8 cellular contexts compared by ENCODE assay signal in genomic region chr17:7239091-7240027, GRCh38. TPM values are rescaled to one million over a fixed set of nuclear protein-coding genes. Genes with fewer than 3 reads are reported as not detected.
A peak's percentile ranks its signal among the peaks of the same experiment; 100 is the strongest.
DNase-seq lines count a peak whose midpoint lies in the region; ATAC-seq and TF ChIP-seq lines count a peak whose summit lies in the region.

TSS of gene PHF23 (minus strand) at chr17:7239457. CDS start at chr17:7239279, 178 bp downstream.

- H3F3A ChIP-seq in smooth muscle cell (ENCODE audit: low read depth), result peaks cover 53% of the 10 kb centered on the region

- peaks cover 47% of the 10 kb centered on the region for H3K36me3 ChIP-seq in A673 (ENCODE audit: insufficient read depth, low read length, poor library complexity, severe bottlenecking)
- H3K36me3 ChIP-seq in smooth muscle cell (ENCODE audit: low read depth), result no peaks in the 10 kb centered on the region

- peaks cover 20% of the 10 kb centered on the region for H4K20me1 ChIP-seq in smooth muscle cell (ENCODE audit: low read depth)

- under 1% methylated on average over 56 of the region's 72 CpGs for WGBS in smooth muscle cell (ENCODE audit: low lambda C conversion rate)

- H3K9me3 Mint-ChIP-seq in activated B cell treated with CpG ODN at 0.5 μM for 24 hours, result no peaks in the 10 kb centered on the region

- H3K27ac Mint-ChIP-seq in activated B cell treated with CpG ODN at 0.5 μM for 24 hours, result peak within 1 kb of the TSS; percentile 100

- H3K4me3 ChIP-seq in A673 (ENCODE audit: low read depth, low read length, poor library complexity, severe bottlenecking) (peak within 1 kb of the TSS; percentile 96), smooth muscle cell (peak within 1 kb of the TSS; percentile 98)

- H2AFZ ChIP-seq in smooth muscle cell (ENCODE audit: low read depth), result no peak within 1 kb of the TSS

- DNase-seq in A673 (ENCODE audit: low spot score) (peak; percentile 100), NCI-H345 (lab: John Stamatoyannopoulos, UW) (peak; percentile 99), activated B cell treated with CpG ODN at 0.5 μM for 24 hours (peak; percentile 93), caudate nucleus (lab: John Stamatoyannopoulos, UW) (peak; percentile 91 to 100 (median 99)), iPS-NIHi7 (ENCODE audit: extremely low spot score) (peak; percentile 93), smooth muscle cell (lab: John Stamatoyannopoulos, UW; ENCODE audit: unreplicated experiment) (peak; percentile 94)

- POLR2A ChIA-PET in A673 (lab: Charles Lee; ENCODE audit: low non-redundant PET), result interaction anchor here (0.7 kb wide), 1 partner anchor 188 kb away, joined by 3 read pairs; no protein-coding TSS in a partner anchor
- POLR2A ChIA-PET in activated B cell treated with CpG ODN at 0.5 μM for 24 hours (lab: Charles Lee), result interaction anchor here (0.6 to 15.0 kb wide), 18 partner anchors 11 to 340 kb away, joined by 3 to 245 read pairs (median 5); partner anchors contain the start of genes ACADVL, ACAP1, CD68 and CTDNEP1

- BruUV-seq in A673 (replicated peaks; lab: Mats Ljungman, UMichigan), result no TSS peak

- intact Hi-C loops in A673 (cut with micrococcal nuclease; ENCODE audit: unreplicated experiment) (no loop called here), activated B cell treated with CpG ODN at 0.5 μM for 24 hours (cut with micrococcal nuclease) (loop anchor here (1.0 to 5.0 kb wide), 8 partner anchors 25 to 603 kb away; partner anchors contain the start of genes EIF5A, NEURL4, POLR2A and TP53)

- peak within 1 kb of the TSS; percentile 86 for H3K9ac ChIP-seq in smooth muscle cell (ENCODE audit: low read depth)

- H3K9me3 ChIP-seq in A673 (ENCODE audit: low read depth, low read length, poor library complexity, severe bottlenecking), result no peaks in the 10 kb centered on the region
- H3K9me3 ChIP-seq in smooth muscle cell (replicated peaks; ENCODE audit: low read depth), result no peaks in the 10 kb centered on the region

- peak; percentile 38 for ATAC-seq in GM18873 (IDR thresholded peaks at IDR 0.05; ENCODE audit: low FRiP score, unreplicated experiment)
- ATAC-seq in HG03159 (IDR thresholded peaks at IDR 0.05; ENCODE audit: unreplicated experiment), result peak; percentile 46
- ATAC-seq in activated B cell treated with CpG ODN at 0.5 μM for 24 hours (ENCODE audit: low read depth), result peak; percentile 64

- H3K4me3 Mint-ChIP-seq in activated B cell treated with CpG ODN at 0.5 μM for 24 hours, result peak within 1 kb of the TSS; percentile 99

- CTCF ChIA-PET in A673 (lab: Charles Lee) (no interaction called here), activated B cell treated with CpG ODN at 0.5 μM for 24 hours (lab: Charles Lee) (interaction anchor here (0.8 kb wide), 1 partner anchor 18 kb away, joined by 3 read pairs; no protein-coding TSS in a partner anchor)

- H3K4me1 ChIP-seq in A673 (ENCODE audit: insufficient read depth, low read length, poor library complexity, severe bottlenecking) (peaks cover 41% of the 10 kb centered on the region), smooth muscle cell (ENCODE audit: low read depth) (peaks cover 26% of the 10 kb centered on the region)

- H3K4me2 ChIP-seq in smooth muscle cell, result peak within 1 kb of the TSS; percentile 91

- peak within 1 kb of the TSS; percentile 95 for H3K27ac ChIP-seq in A673 (ENCODE audit: low read depth, low read length, poor library complexity, severe bottlenecking)
- peak within 1 kb of the TSS; percentile 100 for H3K27ac ChIP-seq in caudate nucleus (ENCODE audit: low read depth, low read length)
- peak within 1 kb of the TSS; percentile 95 for H3K27ac ChIP-seq in smooth muscle cell (ENCODE audit: low read depth)

- TF ChIP-seq CTCF in A673 (conservative IDR thresholded peaks at IDR 0.05; ENCODE audit: low read depth, low read length), result no peak
- no peak for TF ChIP-seq CTCF in activated B cell treated with CpG ODN at 0.5 μM for 24 hours (IDR thresholded peaks at IDR 0.05)
- no peak for TF ChIP-seq CTCF in smooth muscle cell (IDR thresholded peaks at IDR 0.05; ENCODE audit: borderline replicate concordance, insufficient read depth, poor library complexity, severe bottlenecking)

- no peaks in the 10 kb centered on the region for H3K27me3 Mint-ChIP-seq in activated B cell treated with CpG ODN at 0.5 μM for 24 hours

- H3K27me3 ChIP-seq in A673 (replicated peaks; ENCODE audit: insufficient read depth, low read depth, low read length, poor library complexity) (no peaks in the 10 kb centered on the region), smooth muscle cell (ENCODE audit: low read depth) (no peaks in the 10 kb centered on the region)

- H3K4me1 Mint-ChIP-seq in activated B cell treated with CpG ODN at 0.5 μM for 24 hours, result peaks cover 63% of the 10 kb centered on the region

- H3K36me3 Mint-ChIP-seq in activated B cell treated with CpG ODN at 0.5 μM for 24 hours (ENCODE audit: low read depth), result peaks cover 70% of the 10 kb centered on the region

- peaks cover 62% of the 10 kb centered on the region for H3K79me2 ChIP-seq in smooth muscle cell (ENCODE audit: low read depth)

RNA-seq across cellular contexts. Expression of gene PHF23, which starts in this region (rescaled TPM):
- total RNA-seq in A673 (2021), result 84.0 and 85.1 TPM in 2 replicates
- total RNA-seq in activated B cell treated with CpG ODN at 0.5 μM for 24 hours, result 45.5 and 46.6 TPM in 2 replicates
- total RNA-seq in smooth muscle cell, result 41.6 and 48.5 TPM in 2 replicates
- polyA plus RNA-seq in smooth muscle cell, result 33.8 and 46.5 TPM in 2 replicates

Comparison
In these comparisons a context has a peak if more than half of its experiments do, and no peak if none do; other contexts are left out.
1. Peak in every context shown above with its lines: DNase-seq, ATAC-seq, H3K4me3 ChIP-seq and H3K27ac ChIP-seq.